25 cellular contexts compared by ENCODE assay signal in genomic region chr11:11757871-11758270, GRCh38.
"Had no signal": no experiment of that assay in that cellular context is flagged by ENCODE, and none has a peak within 500 bp of the region (broad histone marks: within the 10 kb centered on the region; RNA-seq: fewer than 3 reads in every experiment).

No MANE protein-coding gene starts in this region.

- H3K4me1 ChIP-seq: colonic mucosa, gastroesophageal sphincter, parathyroid adenoma, psoas muscle, sigmoid colon, stomach, tibial artery had no signal

- H3K9me3 ChIP-seq: colonic mucosa, gastroesophageal sphincter, psoas muscle, sigmoid colon, stomach, tibial artery had no signal

- H3K36me3 ChIP-seq: colonic mucosa, gastroesophageal sphincter, sigmoid colon, stomach, tibial artery had no signal

- H3K4me3 ChIP-seq: colonic mucosa, dorsolateral prefrontal cortex, gastroesophageal sphincter, psoas muscle, sigmoid colon, stomach, tibial artery had no signal

- H3K27ac ChIP-seq: colonic mucosa, dorsolateral prefrontal cortex, gastroesophageal sphincter, parathyroid adenoma, psoas muscle, sigmoid colon, stomach, tibial artery had no signal

- H3K27me3 ChIP-seq: colonic mucosa, dorsolateral prefrontal cortex, gastroesophageal sphincter, sigmoid colon had no signal

- DNase-seq: activated CD4-positive, alpha-beta T cell treated with anti-CD3 and anti-CD28 coated beads for 36 hours; activated CD4-positive, CD25-positive, alpha-beta regulatory T cell; activated effector memory CD4-positive, alpha-beta T cell treated with Interleukin-2 at 50 U/mL for 16 hours; activated naive CD4-positive, alpha-beta T cell treated with Interleukin-2 at 50 U/mL for 16 hours; activated T-cell treated with anti-CD3 and anti-CD28 coated beads for 4 hours; activated T-cell treated with anti-CD3 and anti-CD28 coated beads, Interleukin-2, amount 50 U/mL, for 72 hours; colonic mucosa; dorsolateral prefrontal cortex; effector memory CD4-positive, alpha-beta T cell; head of caudate nucleus; hypothalamus; immature natural killer cell; kidney; left colon; naive B cell; occipital lobe; psoas muscle; sigmoid colon; stimulated activated CD4-positive, alpha-beta T cell treated with anti-CD3 and anti-CD28 coated beads, Interleukin-15, amount 100 ng/mL, for 24 hours; stimulated activated CD4-positive, alpha-beta T cell treated with anti-CD3 and anti-CD28 coated beads, Interleukin-2, amount 100 ng/mL, for 24 hours; stimulated activated naive B cell treated with anti-CD40 and anti-IgM and Interleukin-4, amounts not matched to agents 10 μg/mL and 1 μg/mL and 100 μg/mL, for 72 hours; stomach; tibial artery had no signal
